ENCODE assay signal across 8 cellular contexts in genomic region chr21:17512245-17513213, GRCh38. TPM values are rescaled to one million over a fixed set of nuclear protein-coding genes. Genes with fewer than 3 reads are reported as not detected.
DNase-seq lines count a peak whose midpoint lies in the region; ATAC-seq lines count a peak whose summit lies in the region.

CXADR (plus strand) TSS chr21:17513043; CDS start chr21:17513130, 87 bp downstream.

- DNase-seq in NOMO-1 (lab: John Stamatoyannopoulos, UW; ENCODE audit: unreplicated experiment in 2 of 2) (peak; percentile 7 to 13), NOMO-1 treated with DMSO at 0.1 percent for 48 hours (lab: John Stamatoyannopoulos, UW; ENCODE audit: unreplicated experiment) (no peak), NCI-H226 (peak; percentile 96), mesenchymal stem cell (peak; percentile 33)
- DNase-seq in activated CD4-positive, alpha-beta memory T cell treated with anti-CD3 and anti-CD28 coated beads, Interleukin-2, amount 10 ng/mL, durations not matched to agents 7 days and 5 days: peak; percentile 76
- DNase-seq in effector CD4-positive, alpha-beta T cell: peak; percentile 71
- DNase-seq in stimulated activated CD8-positive, alpha-beta memory T cell treated with anti-CD3 and anti-CD28 coated beads, Interleukin-15, amount 100 ng/mL, for 24 hours (ENCODE audit: low read depth): peak; percentile 38

- peak; percentile 90 for ATAC-seq in HG03103 (IDR thresholded peaks at IDR 0.05; ENCODE audit: low read depth, unreplicated experiment)

- H4K8ac ChIP-seq in mesenchymal stem cell (ENCODE audit: low read length): no peak within 1 kb of the TSS

- peak within 1 kb of the TSS in 1 of 2 experiments; percentile 50 for H3K18ac ChIP-seq in mesenchymal stem cell (ENCODE audit: low read depth in 1 of 2, low read length in 2 of 2)

- H3K4me2 ChIP-seq in mesenchymal stem cell (ENCODE audit: low read length, poor library complexity, severe bottlenecking): peak within 1 kb of the TSS; percentile 82

- H3K27ac Mint-ChIP-seq in activated CD4-positive, alpha-beta memory T cell treated with anti-CD3 and anti-CD28 coated beads, Interleukin-2, amount 10 ng/mL, durations not matched to agents 7 days and 5 days: no peak within 1 kb of the TSS

- H3K9me3 ChIP-seq in mesenchymal stem cell (ENCODE audit: control insufficient read depth, low read length): no peaks in the 10 kb centered on the region

- H3K9ac ChIP-seq in mesenchymal stem cell (ENCODE audit: low read length): peak within 1 kb of the TSS; percentile 68

- 1% methylated on average over 76 of the region's 83 CpGs for WGBS in mesenchymal stem cell

- POLR2A ChIA-PET in activated CD4-positive, alpha-beta memory T cell treated with anti-CD3 and anti-CD28 coated beads, Interleukin-2, amount 10 ng/mL, durations not matched to agents 7 days and 5 days (lab: Charles Lee): no interaction called here

- peak within 1 kb of the TSS; percentile 80 for H3K4me3 Mint-ChIP-seq in activated CD4-positive, alpha-beta memory T cell treated with anti-CD3 and anti-CD28 coated beads, Interleukin-2, amount 10 ng/mL, durations not matched to agents 7 days and 5 days

- peaks cover 4% of the 10 kb centered on the region for H3K4me1 ChIP-seq in mesenchymal stem cell (ENCODE audit: control insufficient read depth, insufficient read depth, low read depth, low read length)

- no peaks in the 10 kb centered on the region for H3K9me3 Mint-ChIP-seq in activated CD4-positive, alpha-beta memory T cell treated with anti-CD3 and anti-CD28 coated beads, Interleukin-2, amount 10 ng/mL, durations not matched to agents 7 days and 5 days

- H2AK5ac ChIP-seq in mesenchymal stem cell (ENCODE audit: low read length, severe bottlenecking): no peak within 1 kb of the TSS

- no peaks in the 10 kb centered on the region for H3K36me3 ChIP-seq in mesenchymal stem cell (ENCODE audit: control insufficient read depth in 1 of 2, insufficient read depth in 2 of 2, low read depth in 1 of 2, low read length in 2 of 2)

- peak within 1 kb of the TSS; percentile 39 for H3K27ac ChIP-seq in mesenchymal stem cell (ENCODE audit: low read length, poor library complexity, severe bottlenecking)

- peaks cover 14% of the 10 kb centered on the region for H3K79me1 ChIP-seq in mesenchymal stem cell (replicated peaks; ENCODE audit: low read length, poor library complexity, severe bottlenecking)

- peaks cover 16% of the 10 kb centered on the region for H3K4me1 Mint-ChIP-seq in activated CD4-positive, alpha-beta memory T cell treated with anti-CD3 and anti-CD28 coated beads, Interleukin-2, amount 10 ng/mL, durations not matched to agents 7 days and 5 days

- peak within 1 kb of the TSS; percentile 79 to 97 for H3K4me3 ChIP-seq in mesenchymal stem cell (ENCODE audit: insufficient read depth in 1 of 2, low read depth in 1 of 2, low read length in 2 of 2)

- H3K27me3 Mint-ChIP-seq in activated CD4-positive, alpha-beta memory T cell treated with anti-CD3 and anti-CD28 coated beads, Interleukin-2, amount 10 ng/mL, durations not matched to agents 7 days and 5 days: peaks cover 42% of the 10 kb centered on the region

- CTCF ChIA-PET in activated CD4-positive, alpha-beta memory T cell treated with anti-CD3 and anti-CD28 coated beads, Interleukin-2, amount 10 ng/mL, durations not matched to agents 7 days and 5 days (lab: Charles Lee): interaction anchor here (1.0 to 1.4 kb wide), 5 partner anchors 14 to 125 kb away, joined by 3 to 5 read pairs (median 4); no protein-coding TSS in a partner anchor

- no peak within 1 kb of the TSS for H3K4ac ChIP-seq in mesenchymal stem cell (ENCODE audit: low read depth in 1 of 2, low read length in 2 of 2)

- peaks cover 0 to 12% of the 10 kb centered on the region in 2 experiments for H3K27me3 ChIP-seq in mesenchymal stem cell (ENCODE audit: control insufficient read depth in 1 of 2, insufficient read depth in 1 of 2, low read length in 2 of 2)

- peak within 1 kb of the TSS; percentile 51 for H2AFZ ChIP-seq in mesenchymal stem cell (ENCODE audit: low read depth, low read length)

- H3K23ac ChIP-seq in mesenchymal stem cell (ENCODE audit: low read length in 2 of 2): no peak within 1 kb of the TSS

- H2BK120ac ChIP-seq in mesenchymal stem cell (ENCODE audit: low read depth, low read length): no peak within 1 kb of the TSS

- H4K91ac ChIP-seq in mesenchymal stem cell (ENCODE audit: low read length): no peak within 1 kb of the TSS

- no peak within 1 kb of the TSS for H2BK12ac ChIP-seq in mesenchymal stem cell (ENCODE audit: low read length in 2 of 2)

- H2BK15ac ChIP-seq in mesenchymal stem cell (ENCODE audit: low read depth, poor library complexity, severe bottlenecking): no peak within 1 kb of the TSS

- no peak within 1 kb of the TSS for H2BK5ac ChIP-seq in mesenchymal stem cell (ENCODE audit: low read depth, low read length, poor library complexity, severe bottlenecking)

- no peaks in the 10 kb centered on the region for H3K36me3 Mint-ChIP-seq in activated CD4-positive, alpha-beta memory T cell treated with anti-CD3 and anti-CD28 coated beads, Interleukin-2, amount 10 ng/mL, durations not matched to agents 7 days and 5 days (ENCODE audit: low read depth)

- H3K14ac ChIP-seq in mesenchymal stem cell (ENCODE audit: low read length in 2 of 2): peak within 1 kb of the TSS in 1 of 2 experiments; percentile 87

RNA-seq across cellular contexts. Expression of gene CXADR, which starts in this region (rescaled TPM):
- total RNA-seq in activated CD4-positive, alpha-beta memory T cell treated with anti-CD3 and anti-CD28 coated beads, Interleukin-2, amount 10 ng/mL, durations not matched to agents 7 days and 5 days: under 1 TPM; 0.55 to 0.65 TPM
- polyA plus RNA-seq in mesenchymal stem cell (2013, experiment 1 of 2): 0.97 TPM
- polyA plus RNA-seq in mesenchymal stem cell (2013, experiment 2 of 2): 0.71 TPM

Comparison
In these comparisons a context has a peak if more than half of its experiments do, and no peak if none do; other contexts are left out.
1. Peak in DNase-seq in activated CD4-positive, alpha-beta memory T cell treated with anti-CD3 and anti-CD28 coated beads, Interleukin-2, amount 10 ng/mL, durations not matched to agents 7 days and 5 days; RNA of the gene not detected or under 1 TPM.